ENCODE assay signal across 19 cellular contexts in the genomic region with DNA sequence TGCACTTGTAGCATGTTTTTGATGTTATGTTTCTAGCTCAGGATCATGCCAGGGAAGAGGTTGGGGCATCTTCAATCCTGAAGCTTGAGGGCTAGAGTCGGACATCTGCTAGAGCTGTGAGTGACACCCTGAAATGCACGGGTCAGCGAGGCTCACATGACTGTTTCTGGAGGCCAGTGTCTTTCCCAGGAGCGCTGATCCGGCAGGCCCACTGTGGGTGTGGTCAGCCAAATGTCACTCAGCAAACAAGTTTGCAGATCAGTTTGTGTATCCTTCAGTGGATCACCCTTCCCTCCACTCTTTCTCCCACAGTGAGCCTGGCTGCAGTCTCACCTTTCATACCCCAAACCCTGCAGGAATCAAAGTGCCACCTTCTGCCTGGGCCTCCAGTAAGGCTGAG. TPM values are rescaled to one million over a fixed set of nuclear protein-coding genes. Genes with fewer than 3 reads are reported as not detected.
DNase-seq lines count a peak whose midpoint lies in the region; ATAC-seq, FAIRE-seq and TF ChIP-seq lines count a peak whose summit lies in the region.
"Had no signal": no experiment of that assay in that cellular context is flagged by ENCODE, and none has a peak within 500 bp of the region (broad histone marks: within the 10 kb centered on the region; RNA-seq: fewer than 3 reads in every experiment).

No MANE protein-coding gene starts in this region.

- FAIRE-seq in K562 (lab: Jason Lieb, UNC) = peak; percentile 35
- FAIRE-seq: A549, GM12892 had no signal

- H3K79me2 ChIP-seq in K562 (ENCODE audit: control insufficient read depth, insufficient read depth, low read length) = no peaks in the 10 kb centered on the region
- H3K79me2 ChIP-seq in neural progenitor cell (ENCODE audit: low read depth) = no peaks in the 10 kb centered on the region
- no peaks in the 10 kb centered on the region for H3K79me2 ChIP-seq in H9 (ENCODE audit: insufficient read depth, low read length)

- H3K27me3 ChIP-seq in K562 (ENCODE audit: control insufficient read depth in 2 of 2, insufficient read depth in 2 of 2, low read length in 2 of 2) = peaks cover 9 to 40% of the 10 kb centered on the region in 2 experiments; a peak in 4 of 5 replicates
- H3K27me3 ChIP-seq in neural progenitor cell = no peaks in the 10 kb centered on the region
- H3K27me3 ChIP-seq in H9 (ENCODE audit: insufficient read depth, low read length) = no peaks in the 10 kb centered on the region
- H3K27me3 ChIP-seq: BLaER1 had no signal

- DNase-seq in K562 (ENCODE audit: extremely low read depth in 1 of 4, low spot score in 3 of 4) (no peak), left colon (no peak), neural progenitor cell (ENCODE audit: low spot score) (no peak), H9 (no peak), NCI-H2227 (lab: John Stamatoyannopoulos, UW; ENCODE audit: unreplicated experiment) (no peak), hypothalamus (lab: John Stamatoyannopoulos, UW) (no peak)
- DNase-seq: AML-193; Caco-2; CD8-positive, alpha-beta memory T cell; DND-41; GDM1; GOT3 had no signal

- H2BK15ac ChIP-seq in H9 (ENCODE audit: low read depth, low read length) = no peak overlapping the region

- no peak overlapping the region for H3K56ac ChIP-seq in H9 (ENCODE audit: insufficient read length, low read depth, low read length)

- no peak overlapping the region for H2AK5ac ChIP-seq in H9 (ENCODE audit: insufficient read length, low read length)

- BruUV-seq in K562 (replicated peaks; lab: Mats Ljungman, UMichigan) = no TSS peak

- no peak overlapping the region for H3K23ac ChIP-seq in H9 (ENCODE audit: insufficient read length, low read depth, low read length)

- H3K9me3 ChIP-seq in K562 (replicated peaks; ENCODE audit: control insufficient read depth, insufficient read depth, low read depth, low read length) (no peaks in the 10 kb centered on the region), neural progenitor cell (ENCODE audit: low read depth) (no peaks in the 10 kb centered on the region), H9 (ENCODE audit: control insufficient read depth, low read depth, low read length) (no peaks in the 10 kb centered on the region)
- H3K9me3 ChIP-seq: A549 had no signal

- no peaks in the 10 kb centered on the region for H3K36me3 Mint-ChIP-seq in neural progenitor cell
- no peaks in the 10 kb centered on the region for H3K36me3 Mint-ChIP-seq in H9 (ENCODE audit: insufficient read depth in 1 of 3, low read depth in 3 of 3)
- H3K36me3 Mint-ChIP-seq: CD8-positive, alpha-beta memory T cell had no signal

- CTCF ChIA-PET in K562 (lab: Yijun Ruan, JAX; ENCODE audit: low intra/inter-chr PET ratio) = interaction anchor here (0.7 kb wide), 1 partner anchor 16 kb away, joined by 4 read pairs; no protein-coding TSS in a partner anchor

- no peak overlapping the region for H3K9ac ChIP-seq in K562 (ENCODE audit: insufficient read depth in 1 of 2, low read depth in 2 of 2, low read length in 2 of 2)
- H3K9ac ChIP-seq in neural progenitor cell = no peak overlapping the region
- H3K9ac ChIP-seq in H9 (ENCODE audit: extremely low read depth, insufficient read length, low read length) = no peak overlapping the region
- H3K9ac ChIP-seq: BLaER1 had no signal

- no peak; the same call in 2 of the 3 replicates for ATAC-seq in K562
- ATAC-seq in left colon = peak; percentile 54
- ATAC-seq in HG03175 (IDR thresholded peaks at IDR 0.05; ENCODE audit: unreplicated experiment) = no peak
- ATAC-seq: A549 had no signal

- H3K23me2 ChIP-seq in H9 (ENCODE audit: insufficient read length, low read depth, low read length, poor library complexity, severe bottlenecking) = no peaks in the 10 kb centered on the region

- no peaks in the 10 kb centered on the region for H3K9me3 Mint-ChIP-seq in neural progenitor cell
- peaks cover 0 to 4% of the 10 kb centered on the region in 2 experiments; a peak in 4 of 5 replicates for H3K9me3 Mint-ChIP-seq in H9
- H3K9me3 Mint-ChIP-seq: CD8-positive, alpha-beta memory T cell had no signal

- peaks cover 10% of the 10 kb centered on the region for H3F3A ChIP-seq in neural progenitor cell (ENCODE audit: low read depth)

- no peak overlapping the region for H4K8ac ChIP-seq in H9 (replicated peaks; ENCODE audit: insufficient read length, low read depth, low read length)

- H3K4me2 ChIP-seq in K562 (ENCODE audit: insufficient read depth, low read length) (no peak overlapping the region), neural progenitor cell (no peak overlapping the region), H9 (ENCODE audit: insufficient read depth, insufficient read length, low read length) (no peak overlapping the region)
- H3K4me2 ChIP-seq: A549, BLaER1 had no signal

- H3K4me3 Mint-ChIP-seq in neural progenitor cell = no peak overlapping the region
- no peak overlapping the region; a peak in 1 of 5 replicates for H3K4me3 Mint-ChIP-seq in H9
- H3K4me3 Mint-ChIP-seq: CD8-positive, alpha-beta memory T cell; IgD-negative memory B cell had no signal

- H4K91ac ChIP-seq in H9 (ENCODE audit: insufficient read length, low read depth, low read length) = no peak overlapping the region

- peaks cover 6% of the 10 kb centered on the region for H3K27me3 Mint-ChIP-seq in neural progenitor cell (ENCODE audit: insufficient read depth, low read depth)
- H3K27me3 Mint-ChIP-seq in H9 (ENCODE audit: low read depth) = no peaks in the 10 kb centered on the region; the same call in 1 of the 2 replicates

- H2AFZ ChIP-seq in K562 (ENCODE audit: low read depth, low read length) (no peak overlapping the region), neural progenitor cell (replicated peaks) (peak overlapping the region; percentile 34), H9 (ENCODE audit: low read length) (no peak overlapping the region)

- no peak for TF ChIP-seq POLR2A in K562 (conservative IDR thresholded peaks at IDR 0.05)

- no peak overlapping the region for H3K18ac ChIP-seq in H9 (ENCODE audit: insufficient read length, low read depth, low read length)

- H3K4me1 ChIP-seq in K562 (replicated peaks in 1 of 2; ENCODE audit: control insufficient read depth in 2 of 2, insufficient read depth in 2 of 2, low read length in 2 of 2) (no peaks in the 10 kb centered on the region), neural progenitor cell (no peaks in the 10 kb centered on the region), H9 (ENCODE audit: insufficient read depth, low read length) (no peaks in the 10 kb centered on the region)
- H3K4me1 ChIP-seq: A549, Caco-2 had no signal

- 0% methylated on average over 5 of the region's 5 CpGs for WGBS in K562 (ENCODE audit: insufficient coverage, low coverage, missing lambda C conversion rate)
- no CpG with 5 or more reads among the region's 5 CpGs for WGBS in H9 (ENCODE audit: extremely low coverage, insufficient read length, low lambda C conversion rate)

- no peak overlapping the region for H3K14ac ChIP-seq in H9 (ENCODE audit: insufficient read depth, low read length)

- H2BK120ac ChIP-seq in H9 (ENCODE audit: low read depth, low read length, poor library complexity, severe bottlenecking) = no peak overlapping the region

- no peak overlapping the region for H4K5ac ChIP-seq in H9 (ENCODE audit: insufficient read length, low read depth, low read length)

- no peaks in the 10 kb centered on the region for H3K79me1 ChIP-seq in H9 (ENCODE audit: insufficient read depth, low read depth, low read length, poor library complexity, severe bottlenecking)

- H3K9me1 ChIP-seq in K562 (ENCODE audit: control insufficient read depth, insufficient read depth, low read length) = no peaks in the 10 kb centered on the region

- H3K36me3 ChIP-seq in K562 (ENCODE audit: control insufficient read depth, insufficient read depth, low read length) (no peaks in the 10 kb centered on the region), neural progenitor cell (no peaks in the 10 kb centered on the region)
- H3K36me3 ChIP-seq: BLaER1 had no signal

- intact Hi-C loops in K562 (cut with micrococcal nuclease) (no loop called here), left colon (cut with DNase I, micrococcal nuclease) (no loop called here)

- H3K4me1 Mint-ChIP-seq in neural progenitor cell (peaks cover 12% of the 10 kb centered on the region), H9 (peaks cover 0 to 4% of the 10 kb centered on the region in 2 experiments; a peak in 1 of 4 replicates)

- TF ChIP-seq RAD21 in K562 (CRISPR knock-in tag; conservative IDR thresholded peaks at IDR 0.05 in 1 of 2, IDR thresholded peaks at IDR 0.05 in 1 of 2) = no peak

- no peaks in the 10 kb centered on the region for H4K20me1 ChIP-seq in K562 (replicated peaks; ENCODE audit: control insufficient read depth, insufficient read depth, low read length)
- H4K20me1 ChIP-seq in neural progenitor cell (ENCODE audit: low read depth) = no peaks in the 10 kb centered on the region
- H4K20me1 ChIP-seq in H9 (ENCODE audit: control insufficient read depth, insufficient read depth, insufficient read length) = no peaks in the 10 kb centered on the region
- H4K20me1 ChIP-seq: BLaER1 had no signal

- TF ChIP-seq CTCF in K562 (IDR thresholded peaks at IDR 0.05 in 2 of 3, conservative IDR thresholded peaks at IDR 0.05 in 1 of 3; ENCODE audit: insufficient read depth in 2 of 3, low read depth in 1 of 3, low read length in 3 of 3) (no peak), neural progenitor cell (IDR thresholded peaks at IDR 0.05) (no peak), H9 (conservative IDR thresholded peaks at IDR 0.05) (no peak)

- H3K4me3 ChIP-seq in K562 (no peak overlapping the region), neural progenitor cell (no peak overlapping the region)
- H3K4me3 ChIP-seq: A549, BLaER1 had no signal

- no peak for TF ChIP-seq EP300 in K562 (IDR thresholded peaks at IDR 0.05; ENCODE audit: low read length)

- H3K27ac Mint-ChIP-seq in neural progenitor cell (peak overlapping the region; percentile 81), H9 (no peak overlapping the region; a peak in 1 of 7 replicates)
- H3K27ac Mint-ChIP-seq: CD8-positive, alpha-beta memory T cell; IgD-negative memory B cell had no signal

- H3T11ph ChIP-seq in H9 (ENCODE audit: low read length) = no peak overlapping the region

- H2BK20ac ChIP-seq in H9 (ENCODE audit: low read depth, low read length, poor library complexity, severe bottlenecking) = no peak overlapping the region

- H3K27ac ChIP-seq in K562 (ENCODE audit: extremely low read depth, low read depth, low read length) (no peak overlapping the region), neural progenitor cell (no peak overlapping the region), H9 (ENCODE audit: insufficient read length, low read depth, low read length) (no peak overlapping the region)
- H3K27ac ChIP-seq: A549, BLaER1 had no signal

- no peak overlapping the region for H2BK12ac ChIP-seq in H9 (ENCODE audit: insufficient read length, low read depth, low read length)

- POLR2A ChIA-PET in K562 (lab: Yijun Ruan, JAX) = no interaction called here

- in situ Hi-C loops in K562 (cut with MboI) = no loop called here

- H2BK5ac ChIP-seq in H9 (ENCODE audit: insufficient read length, low read length) = no peak overlapping the region

- H3K4ac ChIP-seq in H9 (ENCODE audit: low read depth, low read length) = no peak overlapping the region

RNA-seq across cellular contexts. Expression of a gene that starts 23.0 kb away (rescaled TPM):
- total RNA-seq in K562 (2011; cell fraction: chromatin; rRNA removed; ENCODE audit: low replicate concordance) = not detected in 2 replicates
- not detected in 2 replicates for total RNA-seq in K562 (2011; cell fraction: nucleolus; rRNA removed)
- not detected in 2 replicates for total RNA-seq in K562 (2011; cell fraction: nucleoplasm; rRNA removed)
- total RNA-seq in K562 (2014; rRNA removed) (not detected in 2 replicates), K562 (2014; rRNA removed; fragmentation: Illumina TruSeq; extraction: Trizol) (not detected in 2 replicates), K562 (2015; rRNA removed; fragmentation: Illumina TruSeq; extraction: Trizol) (not detected in 2 replicates), K562 (2021) (not detected in 2 replicates), left colon (1 to 10 TPM; 1.1 to 3.0 TPM), neural progenitor cell (ENCODE audit: low replicate concordance) (22.8 and 44.8 TPM in 2 replicates), H9 (2021) (12.5 and 12.6 TPM in 2 replicates)
- polyA plus RNA-seq in K562 (2011; rRNA removed) (not detected in 2 replicates), K562 (2014; fragmentation: Illumina TruSeq; extraction: Trizol) (not detected in 2 replicates), K562 (2014; fragmentation: Nextera tagmentation; extraction: Ambion mirVana) (not detected), K562 (2014; rRNA removed) (not detected in 2 replicates)
- not detected in 2 replicates for polyA plus RNA-seq in K562 (2011; cell fraction: cytosol; rRNA removed)
- not detected in 2 replicates for polyA plus RNA-seq in K562 (2011; cell fraction: nucleus; rRNA removed)
- 0.03 TPM in 2 replicates for polyA plus RNA-seq in K562 (2012)
- polyA minus RNA-seq in K562 (2011; rRNA and poly(A)+ RNA removed) = not detected in 2 replicates
- not detected in 2 replicates for polyA minus RNA-seq in K562 (2011; cell fraction: cytosol; rRNA and poly(A)+ RNA removed)
- not detected in 2 replicates for polyA minus RNA-seq in K562 (2011; cell fraction: nucleus; rRNA and poly(A)+ RNA removed)

RNA-seq across cellular contexts. Expression of a gene that starts 58.4 kb away (rescaled TPM):
- not detected in 2 replicates for total RNA-seq in K562 (2011; cell fraction: chromatin; rRNA removed; ENCODE audit: low replicate concordance)
- total RNA-seq in K562 (2011; cell fraction: nucleolus; rRNA removed) = not detected in 2 replicates
- not detected in 2 replicates for total RNA-seq in K562 (2011; cell fraction: nucleoplasm; rRNA removed)
- not detected in 2 replicates for total RNA-seq in K562 (2014; rRNA removed)
- not detected in 2 replicates for total RNA-seq in K562 (2014; rRNA removed; fragmentation: Illumina TruSeq; extraction: Trizol)
- not detected in 2 replicates for total RNA-seq in K562 (2015; rRNA removed; fragmentation: Illumina TruSeq; extraction: Trizol)
- total RNA-seq in K562 (2021) = not detected in 2 replicates
- polyA plus RNA-seq in K562 (2011; rRNA removed) = not detected in 2 replicates
- polyA plus RNA-seq in K562 (2011; cell fraction: cytosol; rRNA removed) = not detected in 2 replicates
- polyA plus RNA-seq in K562 (2011; cell fraction: nucleus; rRNA removed) = not detected in 2 replicates
- polyA plus RNA-seq in K562 (2012) = not detected in 2 replicates
- not detected in 2 replicates for polyA plus RNA-seq in K562 (2014; fragmentation: Illumina TruSeq; extraction: Trizol)
- not detected for polyA plus RNA-seq in K562 (2014; fragmentation: Nextera tagmentation; extraction: Ambion mirVana)
- polyA plus RNA-seq in K562 (2014; rRNA removed) = not detected in 2 replicates
- not detected in 2 replicates for polyA minus RNA-seq in K562 (2011; rRNA and poly(A)+ RNA removed)
- polyA minus RNA-seq in K562 (2011; cell fraction: cytosol; rRNA and poly(A)+ RNA removed) = not detected in 2 replicates
- not detected in 2 replicates for polyA minus RNA-seq in K562 (2011; cell fraction: nucleus; rRNA and poly(A)+ RNA removed)
- total RNA-seq in left colon = under 1 TPM; 0.40 to 0.42 TPM
- total RNA-seq in neural progenitor cell (ENCODE audit: low replicate concordance) = not detected in 2 replicates
- 0.59 TPM in 2 replicates for total RNA-seq in H9 (2021)
- total RNA-seq: CD8-positive, alpha-beta memory T cell; HT1080 had no signal
- polyA plus RNA-seq: A549; AG04450; CD8-positive, alpha-beta memory T cell; IgD-negative memory B cell had no signal
